In genomic region chr1:225654688-225655508, GRCh38 we compare ENCODE assay signal across 9 cellular contexts. TPM values are rescaled to one million over a fixed set of nuclear protein-coding genes. Genes with fewer than 3 reads are reported as not detected.
DNase-seq lines count a peak whose midpoint lies in the region; ATAC-seq and TF ChIP-seq lines count a peak whose summit lies in the region.
"Had no signal": no experiment of that assay in that cellular context is flagged by ENCODE, and none has a peak within 500 bp of the region (broad histone marks: within the 10 kb centered on the region; RNA-seq: fewer than 3 reads in every experiment).

No MANE protein-coding gene starts in this region.

- H3K27ac ChIP-seq in right cardiac atrium (ENCODE audit: low read length), result peak overlapping the region; percentile 30
- H3K27ac ChIP-seq in spleen, result peak overlapping the region in 6 of 8 donors; percentile 26 to 92 (median 88)

- H3K9me3 ChIP-seq in right cardiac atrium (ENCODE audit: control insufficient read depth, low read length) (no peaks in the 10 kb centered on the region), spleen (no peaks in the 10 kb centered on the region)

- H3K4me1 ChIP-seq in right cardiac atrium (ENCODE audit: control insufficient read depth, insufficient read depth, low read length), result no peaks in the 10 kb centered on the region
- H3K4me1 ChIP-seq in spleen, result peaks cover 0 to 44% (median 29%) of the 10 kb centered on the region in 6 donors

- TF ChIP-seq POLR2A in spleen (IDR thresholded peaks at IDR 0.05), result no peak

- DNase-seq in NCI-H2107 treated with DMSO at 0.1 percent for 48 hours (lab: John Stamatoyannopoulos, UW; ENCODE audit: unreplicated experiment) (peak; percentile 49), NCI-H2107 (lab: John Stamatoyannopoulos, UW) (no peak), right cardiac atrium (no peak), spleen (no peak), SK-N-DZ (ENCODE audit: low spot score) (no peak), D341Med (ENCODE audit: low spot score) (no peak)
- DNase-seq: SIG-M5 had no signal

- H3K4me3 ChIP-seq in right cardiac atrium (ENCODE audit: low read length) (no peak overlapping the region), spleen (no peak overlapping the region)

- H3K27me3 ChIP-seq in right cardiac atrium (ENCODE audit: control insufficient read depth, insufficient read depth) (no peaks in the 10 kb centered on the region), spleen (replicated peaks in 1 of 7) (peaks cover 0 to 34% (median 0%) of the 10 kb centered on the region in 7 donors)

- no peak; the same call in 2 of the 3 replicates for ATAC-seq in SK-N-SH treated with all-trans-retinoic acid at 6 μM for 48 hours
- ATAC-seq in right cardiac atrium, result no peak
- no peak for ATAC-seq in GM21423 (IDR thresholded peaks at IDR 0.05; ENCODE audit: unreplicated experiment)

- intact Hi-C loops in right cardiac atrium (cut with DNase I), result loop anchor here in 3 of 4 donors (5.0 to 10.0 kb wide), 6 partner anchors 80 to 117 kb away; no protein-coding TSS in a partner anchor
- intact Hi-C loops in spleen (cut with DNase I; ENCODE audit: low total_unique reads), result loop anchor here (10.0 kb wide), 1 partner anchor 110 kb away; no protein-coding TSS in a partner anchor

- whole genome bisulfite sequencing in right cardiac atrium, result 83% methylated on average over 15 of the region's 15 CpGs
- WGBS in spleen, 5 donors, result 86 to 97% (median 93%) methylated on average over 15 of the region's 15 CpGs

- TF ChIP-seq CTCF in spleen (IDR thresholded peaks at IDR 0.05 in 8 of 11, conservative IDR thresholded peaks at IDR 0.05 in 3 of 11), result no peak

- no peaks in the 10 kb centered on the region for H3K36me3 ChIP-seq in spleen

TF ChIP-seq in SK-N-SH treated with all-trans-retinoic acid at 6 μM for 48 hours, 23 proteins besides CTCF, POLR2A, EP300 and RAD21:
- TF ChIP-seq CREB5 (CRISPR knock-in tag; IDR thresholded peaks at IDR 0.05; ENCODE audit: low read depth) (no peak), ZC3H10 (CRISPR knock-in tag; IDR thresholded peaks at IDR 0.05) (peak; percentile 71; the same call in 1 of the 2 replicates)

RNA-seq across cellular contexts. Expression of gene ENAH, which starts 2.0 kb away (rescaled TPM):
- total RNA-seq in right cardiac atrium (100 to 1,000 TPM in 3 of 4 donors, 10 to 100 TPM in 1; 99.0 to 132 (median 115) TPM), spleen (10 to 100 TPM; 35.4 to 98.1 (median 55.4) TPM)
- polyA plus RNA-seq in right cardiac atrium (29.8 TPM), spleen (10 to 100 TPM in 1 of 3 donors, 1 to 10 TPM in 2; 5.1 to 17.8 (median 5.2) TPM)
- polyA plus RNA-seq in SK-N-DZ (2014; cell fraction: cytosol; rRNA removed), result 28.3 and 37.7 TPM in 2 replicates
- 22.7 and 36.7 TPM in 2 replicates for polyA plus RNA-seq in SK-N-DZ (2014; cell fraction: nucleus; rRNA removed)
